In the genomic region with DNA sequence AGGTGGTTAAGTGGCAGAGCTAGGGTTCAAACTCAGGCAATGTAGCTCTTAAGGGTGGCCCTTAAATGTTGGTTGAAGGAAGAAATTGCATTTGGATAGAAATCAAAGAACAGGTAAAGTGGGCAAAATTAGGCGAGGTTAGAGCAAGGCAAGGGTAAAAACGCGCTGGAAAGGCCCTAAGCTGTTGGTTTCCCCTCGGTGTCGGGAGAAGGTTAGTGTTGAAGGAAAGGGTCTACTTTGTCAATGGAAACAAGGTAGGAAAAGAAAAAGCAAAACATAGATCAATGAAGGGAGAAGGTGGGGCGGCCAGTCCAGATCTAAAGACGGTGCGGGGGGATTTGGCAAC, we compare ENCODE assay signal across 9 cellular contexts. TPM values are rescaled to one million over a fixed set of nuclear protein-coding genes. Genes with fewer than 3 reads are reported as not detected.
DNase-seq lines count a peak whose midpoint lies in the region; ATAC-seq, FAIRE-seq and TF ChIP-seq lines count a peak whose summit lies in the region.
"Had no signal": no experiment of that assay in that cellular context is flagged by ENCODE, and none has a peak within 500 bp of the region (broad histone marks: within the 10 kb centered on the region; RNA-seq: fewer than 3 reads in every experiment).

No MANE protein-coding gene starts in this region.

- no peak for DNase-seq in GM18507 (ENCODE audit: extremely low spot score, insufficient read length, low read depth)
- DNase-seq in NB4 (ENCODE audit: low read depth) = no peak
- no peak for DNase-seq in dorsolateral prefrontal cortex
- DNase-seq in naive thymus-derived CD8-positive, alpha-beta T cell = peak in 1 of 10 donors; percentile 13
- no peak for DNase-seq in putamen (ENCODE audit: low spot score)
- no peak for DNase-seq in hepatic stellate cell (ENCODE audit: low spot score)

- H3K27me3 ChIP-seq in dorsolateral prefrontal cortex = no peaks in the 10 kb centered on the region

- FAIRE-seq in GM18507 (lab: Jason Lieb, UNC) = peak; percentile 24

- TF ChIP-seq POLR2A in NB4 (IDR thresholded peaks at IDR 0.05; ENCODE audit: extremely low read depth, insufficient read length) = no peak

- peaks cover 38 to 71% (median 69%) of the 10 kb centered on the region in 4 donors for H3K4me1 Mint-ChIP-seq in naive thymus-derived CD8-positive, alpha-beta T cell

- peak overlapping the region; percentile 76 to 97 (median 90) for H3K27ac Mint-ChIP-seq in naive thymus-derived CD8-positive, alpha-beta T cell

- H3K4me3 ChIP-seq in NB4 (ENCODE audit: low read depth, low read length) (peak overlapping the region; percentile 95), dorsolateral prefrontal cortex (peak overlapping the region; percentile 80 to 100 (median 98))

- H3K36me3 Mint-ChIP-seq in naive thymus-derived CD8-positive, alpha-beta T cell = peaks cover 4 to 35% (median 5%) of the 10 kb centered on the region in 3 donors

- TF ChIP-seq CTCF in NB4 (IDR thresholded peaks at IDR 0.05; ENCODE audit: low read depth, low read length) (no peak), dorsolateral prefrontal cortex (IDR thresholded peaks at IDR 0.05 in 54 of 56, conservative IDR thresholded peaks at IDR 0.05 in 2 of 56; ENCODE audit: low read depth in 1 of 56, partially characterized antibody in 56 of 56) (no peak)

- peak in 1 of 2 donors; percentile 1 for ATAC-seq in naive thymus-derived CD8-positive, alpha-beta T cell
- ATAC-seq in HG02763 (IDR thresholded peaks at IDR 0.05; ENCODE audit: unreplicated experiment) (no peak), GM18520 (IDR thresholded peaks at IDR 0.05; ENCODE audit: unreplicated experiment) (no peak)

- H3K27ac ChIP-seq in dorsolateral prefrontal cortex = peak overlapping the region in 53 of 59 donors; percentile 6 to 93 (median 77)

- no peaks in the 10 kb centered on the region for H3K27me3 Mint-ChIP-seq in naive thymus-derived CD8-positive, alpha-beta T cell

- H3K4me3 Mint-ChIP-seq in naive thymus-derived CD8-positive, alpha-beta T cell = peak overlapping the region; percentile 87 to 100 (median 96)

- no peaks in the 10 kb centered on the region for H3K9me3 Mint-ChIP-seq in naive thymus-derived CD8-positive, alpha-beta T cell

- intact Hi-C loops in dorsolateral prefrontal cortex (cut with DNase I) = loop anchor here in 1 of 2 donors (5.0 to 10.0 kb wide), 2 partner anchors 1104 to 1236 kb away; a partner anchor contains a TSS

- POLR2A ChIA-PET in naive thymus-derived CD8-positive, alpha-beta T cell (lab: Charles Lee) = interaction anchor here (1.1 to 1.5 kb wide), 2 partner anchors 11 to 589 kb away, joined by 4 read pairs; no protein-coding TSS in a partner anchor

RNA-seq across cellular contexts. Expression of a gene that starts 0.4 kb away (rescaled TPM):
- 10 to 100 TPM in 65 of 120 experiments, 1 to 10 TPM in 55; 4.4 to 16.7 (median 10.2) TPM for total RNA-seq in dorsolateral prefrontal cortex
- 10 to 100 TPM; 13.3 to 13.7 TPM for total RNA-seq in naive thymus-derived CD8-positive, alpha-beta T cell
- 10 to 100 TPM in 2 of 3 donors, 1 to 10 TPM in 1; 6.0 to 13.1 (median 11.0) TPM for polyA plus RNA-seq in naive thymus-derived CD8-positive, alpha-beta T cell

RNA-seq across cellular contexts. Expression of a gene that starts 0.5 kb away (rescaled TPM):
- total RNA-seq in dorsolateral prefrontal cortex = 100 to 1,000 TPM in 1 of 120 experiments, 10 to 100 TPM in 119; 42.8 to 132 (median 64.0) TPM
- total RNA-seq in naive thymus-derived CD8-positive, alpha-beta T cell = 10 to 100 TPM; 54.1 to 63.9 TPM
- 10 to 100 TPM; 26.1 to 33.3 (median 32.5) TPM for polyA plus RNA-seq in naive thymus-derived CD8-positive, alpha-beta T cell

RNA-seq across cellular contexts. Expression of a gene that starts 17.5 kb away (rescaled TPM):
- 10 to 100 TPM in 10 of 120 experiments, 1 to 10 TPM in 110; 2.5 to 20.4 (median 6.8) TPM for total RNA-seq in dorsolateral prefrontal cortex
- total RNA-seq in naive thymus-derived CD8-positive, alpha-beta T cell = not detected
- polyA plus RNA-seq in naive thymus-derived CD8-positive, alpha-beta T cell = not detected
- total RNA-seq: T-helper 2 cell treated with Interferon-gamma antibody and Interleukin-4, amounts not matched to agents 100 ng/mL and 5 ng/mL, for 36 hours had no signal
